ENCODE assay signal across 9 cellular contexts in the genomic region with DNA sequence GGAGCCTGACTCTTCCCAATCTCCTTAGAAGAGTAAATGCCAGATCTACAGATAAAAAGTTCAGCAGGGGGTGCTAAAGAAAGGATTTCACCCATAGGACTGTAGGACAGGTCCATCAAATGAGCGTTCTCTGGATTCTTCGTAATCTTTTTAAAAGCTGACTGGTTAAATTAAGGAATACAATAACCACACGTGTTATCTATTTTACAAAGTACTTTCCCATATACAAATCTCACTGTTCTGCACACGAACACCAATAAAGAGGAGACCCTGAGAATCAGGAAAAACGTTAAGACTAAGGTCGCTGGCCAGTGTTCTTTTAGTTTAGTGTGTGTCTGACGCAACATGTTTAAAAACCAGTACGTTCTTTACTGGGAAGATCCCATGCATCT. TPM values are rescaled to one million over a fixed set of nuclear protein-coding genes. Genes with fewer than 3 reads are reported as not detected.
DNase-seq lines count a peak whose midpoint lies in the region; FAIRE-seq and TF ChIP-seq lines count a peak whose summit lies in the region.
"Had no signal": no experiment of that assay in that cellular context is flagged by ENCODE, and none has a peak within 500 bp of the region (broad histone marks: within the 10 kb centered on the region; RNA-seq: fewer than 3 reads in every experiment).

No MANE protein-coding gene starts in this region.

- peak; percentile 48 for FAIRE-seq in H54 (lab: Jason Lieb, UNC)

- H3K9me3 ChIP-seq in Karpas-422 (ENCODE audit: low read length): no peaks in the 10 kb centered on the region
- no peaks in the 10 kb centered on the region for H3K9me3 ChIP-seq in neuron (ENCODE audit: low read length)

- H3K4me2 ChIP-seq in Karpas-422 (ENCODE audit: low read depth, low read length, poor library complexity, severe bottlenecking): peak overlapping the region; percentile 94

- H3K27me3 ChIP-seq in Karpas-422 (ENCODE audit: low read length) (no peaks in the 10 kb centered on the region), neuron (ENCODE audit: insufficient read depth, low read length) (no peaks in the 10 kb centered on the region)

- H3K27ac ChIP-seq in Karpas-422 (ENCODE audit: low read length): peak overlapping the region; percentile 44; the same call in 1 of the 2 replicates

- peak; percentile 20 for DNase-seq in NCI-H2196 (lab: John Stamatoyannopoulos, UW; ENCODE audit: unreplicated experiment)
- DNase-seq in NCI-H2196 treated with DMSO at 0.1 percent for 48 hours (lab: John Stamatoyannopoulos, UW; ENCODE audit: unreplicated experiment): no peak
- no peak for DNase-seq in H54 (ENCODE audit: insufficient read length, low spot score)
- peak; percentile 56 for DNase-seq in Karpas-422
- peak; percentile 53 for DNase-seq in SKM-1 treated with dmso at 0.1 percent for 144 hours (lab: John Stamatoyannopoulos, UW; ENCODE audit: unreplicated experiment)
- peak; percentile 62 for DNase-seq in fibroblast of the aortic adventitia (ENCODE audit: low read depth)
- DNase-seq in ureter (ENCODE audit: low spot score): no peak

- H3K36me3 ChIP-seq in Karpas-422 (ENCODE audit: insufficient read depth, low read length) (peaks cover 20% of the 10 kb centered on the region), neuron (ENCODE audit: insufficient read depth, low read length) (peaks cover 29% of the 10 kb centered on the region)

- peak overlapping the region; percentile 76 for H3K4me3 ChIP-seq in Karpas-422 (ENCODE audit: low read length)
- peak overlapping the region; percentile 83 for H3K4me3 ChIP-seq in fibroblast of the aortic adventitia (ENCODE audit: low read depth, low read length)
- H3K4me3 ChIP-seq in neuron (ENCODE audit: low read length): peak overlapping the region; percentile 94

- no peaks in the 10 kb centered on the region for H3K9me2 ChIP-seq in Karpas-422 (replicated peaks; ENCODE audit: insufficient read depth, low read length)

- peaks cover 19% of the 10 kb centered on the region for H3K79me2 ChIP-seq in Karpas-422 (ENCODE audit: low read length)

- H3K4me1 ChIP-seq in Karpas-422 (ENCODE audit: low read length): peaks cover 18% of the 10 kb centered on the region
- peaks cover 16% of the 10 kb centered on the region for H3K4me1 ChIP-seq in neuron (ENCODE audit: insufficient read depth, low read length)

- peak; percentile 21 for TF ChIP-seq CTCF in fibroblast of the aortic adventitia (IDR thresholded peaks at IDR 0.05; ENCODE audit: insufficient read depth, low read length)

- no peak for TF ChIP-seq POLR2A in H54 (IDR thresholded peaks at IDR 0.05; ENCODE audit: low read depth, low read length)

- H2AFZ ChIP-seq in Karpas-422 (ENCODE audit: low read length) (peak overlapping the region; percentile 76), neuron (ENCODE audit: low read depth, low read length) (peak overlapping the region; percentile 73)

- H4K20me1 ChIP-seq in Karpas-422 (ENCODE audit: insufficient read depth, low read depth, low read length): no peaks in the 10 kb centered on the region

- peak overlapping the region; percentile 72 for H3K9ac ChIP-seq in Karpas-422 (ENCODE audit: low read length)

RNA-seq across cellular contexts. Expression of gene TUBE1, which starts 0.5 kb away (rescaled TPM):
- 81.6 and 110 TPM in 2 replicates for total RNA-seq in Karpas-422 (2014; rRNA removed; shearing (Covaris generic); ENCODE audit: low replicate concordance)
- total RNA-seq in fibroblast of the aortic adventitia (ENCODE audit: low replicate concordance) (25.0 and 38.2 TPM in 2 replicates), ureter (40.5 TPM)

RNA-seq across cellular contexts. Expression of gene FAM229B, which starts 0.7 kb away (rescaled TPM):
- total RNA-seq in Karpas-422 (2014; rRNA removed; shearing (Covaris generic); ENCODE audit: low replicate concordance): 8.2 and 9.2 TPM in 2 replicates
- 19.2 and 32.7 TPM in 2 replicates for total RNA-seq in fibroblast of the aortic adventitia (ENCODE audit: low replicate concordance)
- total RNA-seq in ureter: 17.8 TPM

RNA-seq across cellular contexts. Expression of gene CCN6, which starts 32.8 kb away (rescaled TPM):
- 0.25 TPM in 1 of 2 replicates, not detected in the other for total RNA-seq in Karpas-422 (2014; rRNA removed; shearing (Covaris generic); ENCODE audit: low replicate concordance)
- not detected in 2 replicates for total RNA-seq in fibroblast of the aortic adventitia (ENCODE audit: low replicate concordance)
- not detected for total RNA-seq in ureter
- total RNA-seq: pulmonary artery endothelial cell had no signal

Comparison
In these comparisons a context has a peak if more than half of its experiments do, and no peak if none do; other contexts are left out.
1. DNase-seq: peak in NCI-H2196 (single experiment), Karpas-422 (single experiment), SKM-1 treated with dmso at 0.1 percent for 144 hours (single experiment) and fibroblast of the aortic adventitia (single experiment); none in NCI-H2196 treated with DMSO at 0.1 percent for 48 hours (single experiment), H54 (single experiment) and ureter (single experiment).
2. Peak in every context shown above with its lines, with median percentiles within 50 percentile points of each other: H3K4me3 ChIP-seq.